ENCODE assay signal across 8 cellular contexts in the genomic region with DNA sequence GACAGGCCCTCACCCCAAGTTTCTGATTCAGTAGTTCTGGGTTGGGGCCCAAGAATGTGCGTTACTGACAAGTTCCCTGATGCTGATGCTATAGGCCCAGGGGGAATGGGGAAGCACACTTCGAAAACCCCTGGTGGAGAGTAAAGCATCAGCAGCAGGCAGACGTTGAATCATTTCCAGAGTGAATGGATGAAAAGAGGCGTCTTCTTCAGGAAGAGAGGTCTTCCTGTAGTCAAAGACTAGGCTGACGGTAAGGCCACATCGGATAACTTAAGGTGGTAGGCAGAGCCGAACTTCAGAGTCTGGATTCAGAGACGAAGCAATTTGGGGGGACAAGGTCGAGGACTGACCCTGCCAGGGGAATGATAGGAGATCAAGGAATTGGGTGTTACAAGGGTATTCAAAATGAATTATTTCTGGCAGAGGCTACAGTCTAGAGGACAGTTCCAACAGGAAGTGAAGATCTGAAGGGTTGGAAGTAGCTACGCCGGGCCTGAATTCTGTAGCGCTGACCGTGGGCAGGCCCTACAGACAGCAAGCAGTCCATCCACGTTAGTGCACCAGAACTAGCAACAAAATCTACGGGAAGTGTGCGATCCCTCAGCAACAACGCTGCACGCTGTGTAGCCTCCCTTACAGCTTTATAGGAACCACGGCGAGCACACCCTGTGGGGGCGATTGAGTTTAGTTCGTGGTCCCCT. TPM values are rescaled to one million over a fixed set of nuclear protein-coding genes. Genes with fewer than 3 reads are reported as not detected.
DNase-seq lines count a peak whose midpoint lies in the region; ATAC-seq and TF ChIP-seq lines count a peak whose summit lies in the region.

No MANE protein-coding gene starts in this region.

- peaks cover 34% of the 10 kb centered on the region for H3K4me1 ChIP-seq in vagina

- TF ChIP-seq CTCF in natural killer cell (IDR thresholded peaks at IDR 0.05) = peak; percentile 11
- TF ChIP-seq CTCF in vagina (IDR thresholded peaks at IDR 0.05) = no peak

- no peaks in the 10 kb centered on the region for H3K27me3 Mint-ChIP-seq in natural killer cell (ENCODE audit: low read depth in 2 of 2)

- H3K36me3 Mint-ChIP-seq in natural killer cell = no peaks in the 10 kb centered on the region

- H3K36me3 ChIP-seq in vagina = peaks cover 0 to 16% of the 10 kb centered on the region in 2 donors

- peaks cover 30 to 33% of the 10 kb centered on the region in 2 donors for H3K4me1 Mint-ChIP-seq in natural killer cell

- intact Hi-C loops in natural killer cell (cut with micrococcal nuclease) = no loop called here
- intact Hi-C loops in vagina (cut with DNase I) = no loop called here

- peak overlapping the region; percentile 97 for H3K4me3 Mint-ChIP-seq in natural killer cell

- peak overlapping the region; percentile 86 to 88 for H3K4me3 ChIP-seq in vagina

- H3K27ac ChIP-seq in vagina = peak overlapping the region; percentile 65

- H3K27ac Mint-ChIP-seq in natural killer cell = peak overlapping the region; percentile 94

- no peak for TF ChIP-seq POLR2A in erythroblast (IDR thresholded peaks at IDR 0.05; ENCODE audit: low read length)
- no peak for TF ChIP-seq POLR2A in vagina (IDR thresholded peaks at IDR 0.05)

- H3K27me3 ChIP-seq in vagina = no peaks in the 10 kb centered on the region

- DNase-seq in CMK (ENCODE audit: low read depth) (peak; percentile 61), LHCN-M2 (ENCODE audit: low read depth) (peak; percentile 52), erythroblast (lab: John Stamatoyannopoulos, UW) (peak; percentile 47 to 60), natural killer cell (no peak), vagina (ENCODE audit: extremely low spot score in 2 of 2) (no peak)
- DNase-seq in activated CD4-positive, alpha-beta T cell treated with anti-CD3 and anti-CD28 coated beads, Interleukin-2, amount 50 U/mL, for 4 hours = peak; percentile 22 to 25

- no peaks in the 10 kb centered on the region for H3K9me3 ChIP-seq in vagina

- ATAC-seq in GM21390 (IDR thresholded peaks at IDR 0.05; ENCODE audit: unreplicated experiment) (peak; percentile 27), natural killer cell (no peak), HG03159 (IDR thresholded peaks at IDR 0.05; ENCODE audit: unreplicated experiment) (no peak)

- no peaks in the 10 kb centered on the region for H3K9me3 Mint-ChIP-seq in natural killer cell

RNA-seq across cellular contexts. Expression of a gene that starts 0.9 kb away (rescaled TPM):
- 15.3 and 20.1 TPM in 2 replicates for total RNA-seq in LHCN-M2 (2014; rRNA removed)
- 11.1 TPM for polyA plus RNA-seq in LHCN-M2 (2012)
- total RNA-seq in natural killer cell = 100 to 1,000 TPM; 121 to 143 (median 122) TPM
- 49.8 TPM for total RNA-seq in vagina

RNA-seq across cellular contexts. Expression of a gene that starts 21.1 kb away (rescaled TPM):
- total RNA-seq in LHCN-M2 (2014; rRNA removed) = 627 and 1,078 TPM in 2 replicates
- polyA plus RNA-seq in LHCN-M2 (2012) = 844 TPM
- 1,000 to 10,000 TPM in 1 of 3 donors, 100 to 1,000 TPM in 2; 870 to 1,051 (median 887) TPM for total RNA-seq in natural killer cell
- 1,843 TPM for total RNA-seq in vagina

RNA-seq across cellular contexts. Expression of a gene that starts 21.5 kb away (rescaled TPM):
- 72.8 and 82.6 TPM in 2 replicates for total RNA-seq in LHCN-M2 (2014; rRNA removed)
- polyA plus RNA-seq in LHCN-M2 (2012) = 83.7 TPM
- 10 to 100 TPM; 71.4 to 84.5 (median 77.5) TPM for total RNA-seq in natural killer cell
- total RNA-seq in vagina = 40.0 TPM

RNA-seq across cellular contexts. Expression of a gene that starts 25.5 kb away (rescaled TPM):
- not detected in 2 replicates for total RNA-seq in LHCN-M2 (2014; rRNA removed)
- not detected for polyA plus RNA-seq in LHCN-M2 (2012)
- total RNA-seq in natural killer cell = not detected
- not detected for total RNA-seq in vagina

RNA-seq across cellular contexts. Expression of a gene that starts 33.6 kb away (rescaled TPM):
- 16.4 and 21.5 TPM in 2 replicates for total RNA-seq in LHCN-M2 (2014; rRNA removed)
- 8.2 TPM for polyA plus RNA-seq in LHCN-M2 (2012)
- 1 to 10 TPM; 4.6 to 7.7 (median 6.5) TPM for total RNA-seq in natural killer cell
- total RNA-seq in vagina = 16.0 TPM

Comparison
In these comparisons a context has a peak if more than half of its experiments do, and no peak if none do; other contexts are left out.
1. DNase-seq: peak in CMK (single experiment), LHCN-M2 (single experiment), activated CD4-positive, alpha-beta T cell treated with anti-CD3 and anti-CD28 coated beads, Interleukin-2, amount 50 U/mL, for 4 hours (2 of 2) and erythroblast (2 of 2); none in natural killer cell (single experiment) and vagina (0 of 2).